1 cellular context compared by ENCODE assay signal in the genomic region with DNA sequence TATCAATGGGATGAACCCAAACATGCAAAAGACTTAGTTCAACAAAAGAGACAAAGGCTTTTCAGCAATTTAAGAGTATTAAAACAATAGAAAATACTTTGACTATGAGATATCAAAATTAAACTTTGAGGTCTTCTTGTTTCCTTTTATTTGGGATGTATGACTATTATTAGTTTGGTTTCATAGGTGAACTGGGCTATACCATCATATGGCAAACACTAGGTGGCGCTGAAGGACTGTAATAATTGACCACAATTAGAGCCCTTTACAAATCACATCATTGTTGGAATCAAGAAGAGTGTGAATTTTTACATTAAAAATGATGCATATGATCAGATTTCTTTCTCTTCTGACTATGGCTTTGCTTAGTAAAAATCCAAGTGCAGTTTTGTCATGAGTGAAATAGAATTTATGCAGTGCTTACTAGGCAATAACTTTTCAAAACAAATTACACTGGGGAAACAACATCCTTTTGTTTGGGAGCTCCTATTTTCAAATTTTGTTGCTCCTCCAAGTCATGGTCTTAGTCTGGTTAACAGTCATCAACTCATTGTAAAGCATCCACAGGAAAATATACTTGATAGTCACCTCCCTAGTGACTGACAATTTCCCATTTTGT.
TF ChIP-seq lines count a peak whose summit lies in the region.

No MANE protein-coding gene starts in this region.

TF ChIP-seq in GM23338, 12 proteins besides CTCF, POLR2A, EP300 and RAD21 (continued from another document):
- TF ChIP-seq ZNF462 (CRISPR knock-in tag; IDR thresholded peaks at IDR 0.05) (no peak), STAT1 (IDR thresholded peaks at IDR 0.05; ENCODE audit: unreplicated experiment) (no peak), CREB1 (CRISPR knock-in tag; IDR thresholded peaks at IDR 0.05; ENCODE audit: low read depth) (no peak), POLR2AphosphoS5 (IDR thresholded peaks at IDR 0.05; ENCODE audit: low read depth) (no peak), EZH2phosphoT487 (IDR thresholded peaks at IDR 0.05; ENCODE audit: unreplicated experiment) (no peak), ZNF114 (CRISPR knock-in tag; IDR thresholded peaks at IDR 0.05) (no peak), NANOG (IDR thresholded peaks at IDR 0.05; ENCODE audit: borderline replicate concordance) (no peak)
- TF ChIP-seq, protein P1, sequence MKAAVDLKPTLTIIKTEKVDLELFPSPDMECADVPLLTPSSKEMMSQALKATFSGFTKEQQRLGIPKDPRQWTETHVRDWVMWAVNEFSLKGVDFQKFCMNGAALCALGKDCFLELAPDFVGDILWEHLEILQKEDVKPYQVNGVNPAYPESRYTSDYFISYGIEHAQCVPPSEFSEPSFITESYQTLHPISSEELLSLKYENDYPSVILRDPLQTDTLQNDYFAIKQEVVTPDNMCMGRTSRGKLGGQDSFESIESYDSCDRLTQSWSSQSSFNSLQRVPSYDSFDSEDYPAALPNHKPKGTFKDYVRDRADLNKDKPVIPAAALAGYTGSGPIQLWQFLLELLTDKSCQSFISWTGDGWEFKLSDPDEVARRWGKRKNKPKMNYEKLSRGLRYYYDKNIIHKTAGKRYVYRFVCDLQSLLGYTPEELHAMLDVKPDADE (IDR thresholded peaks at IDR 0.05) = no peak
